10 cellular contexts compared by ENCODE assay signal in the genomic region with DNA sequence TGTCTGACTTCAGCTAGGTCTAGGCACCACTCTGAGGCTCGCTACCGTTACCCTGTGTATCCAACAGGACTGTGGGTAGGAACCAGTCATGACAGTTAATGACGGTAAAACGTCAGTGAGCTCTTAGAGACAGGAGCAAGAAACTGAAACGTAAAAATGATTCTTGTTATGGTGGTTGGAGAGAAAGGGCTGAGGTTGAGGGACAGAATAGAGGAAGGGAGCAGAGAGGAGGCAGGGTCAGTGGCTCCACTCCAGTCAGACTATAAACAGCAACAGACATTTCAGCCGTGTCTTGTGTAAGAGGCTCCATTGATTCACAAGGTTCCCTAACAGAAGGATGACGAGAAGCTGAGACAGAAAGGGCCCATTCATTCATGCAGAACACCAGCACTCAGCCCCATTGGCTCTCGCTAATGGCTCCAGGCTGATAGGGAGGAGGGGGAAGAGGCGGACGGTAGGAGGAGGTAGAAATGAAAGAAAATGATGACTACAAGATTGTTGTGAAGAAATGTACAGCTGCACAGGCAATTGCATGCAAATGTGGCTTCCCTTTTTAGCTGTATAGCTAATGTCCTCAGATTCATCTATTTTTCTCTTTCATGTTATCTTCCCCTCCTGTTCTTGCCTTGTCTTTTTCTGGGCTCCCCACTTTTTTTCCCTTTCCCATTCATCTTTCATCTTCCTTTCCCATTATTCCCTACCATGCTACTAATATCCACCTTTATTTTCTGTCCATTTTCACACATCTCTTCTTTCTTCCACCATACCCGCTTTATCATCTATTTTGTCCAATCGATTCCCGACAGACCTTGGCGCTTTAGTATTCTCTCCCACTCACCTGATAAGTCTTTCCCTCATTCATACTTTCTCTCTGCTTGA. TPM values are rescaled to one million over a fixed set of nuclear protein-coding genes. Genes with fewer than 3 reads are reported as not detected.
DNase-seq lines count a peak whose midpoint lies in the region; ATAC-seq, FAIRE-seq and TF ChIP-seq lines count a peak whose summit lies in the region.
"Had no signal": no experiment of that assay in that cellular context is flagged by ENCODE, and none has a peak within 500 bp of the region (broad histone marks: within the 10 kb centered on the region; RNA-seq: fewer than 3 reads in every experiment).

No MANE protein-coding gene starts in this region.

- FAIRE-seq in GM12891 (lab: Jason Lieb, UNC), result peak; percentile 99

- H3K4me1 Mint-ChIP-seq in progenitor cell of endocrine pancreas (ENCODE audit: low read depth), result peaks cover 5% of the 10 kb centered on the region

- TF ChIP-seq CTCF in HL-60 (IDR thresholded peaks at IDR 0.05; ENCODE audit: insufficient read depth, low read length), result no peak
- TF ChIP-seq CTCF in astrocyte of the spinal cord (IDR thresholded peaks at IDR 0.05; ENCODE audit: low read depth, low read length), result no peak
- TF ChIP-seq CTCF in progenitor cell of endocrine pancreas (IDR thresholded peaks at IDR 0.05; ENCODE audit: unreplicated experiment), result no peak

- TF ChIP-seq POLR2A in GM12891 (IDR thresholded peaks at IDR 0.05; ENCODE audit: low read depth, low read length) (peak; percentile 78), erythroblast (IDR thresholded peaks at IDR 0.05; ENCODE audit: low read length) (no peak)

- H3K4me3 ChIP-seq in HL-60 (replicated peaks; ENCODE audit: insufficient read depth, low read length) (no peak overlapping the region), astrocyte of the spinal cord (ENCODE audit: low read depth, low read length) (no peak overlapping the region)
- H3K4me3 ChIP-seq: lower lobe of right lung had no signal

- H3K27me3 ChIP-seq in HL-60 (ENCODE audit: insufficient read depth, poor library complexity, severe bottlenecking), result peaks cover 7% of the 10 kb centered on the region

- no peaks in the 10 kb centered on the region for H3K9me3 Mint-ChIP-seq in progenitor cell of endocrine pancreas (ENCODE audit: low read depth)

- DNase-seq in GM12891 (ENCODE audit: insufficient read length, low spot score), result peak; percentile 60
- peak; percentile 54 to 68 for DNase-seq in HL-60 (ENCODE audit: low read depth in 1 of 2, low spot score in 1 of 2)
- DNase-seq in astrocyte of the spinal cord (ENCODE audit: low read depth, low spot score), result peak; percentile 21
- DNase-seq in medulla oblongata (ENCODE audit: extremely low spot score), result peak; percentile 94
- no peak for DNase-seq in erythroblast (lab: John Stamatoyannopoulos, UW)
- DNase-seq in progenitor cell of endocrine pancreas (ENCODE audit: low spot score, unreplicated experiment), result no peak
- DNase-seq in dermis blood vessel endothelial cell, result no peak
- DNase-seq: lower lobe of right lung had no signal

- in situ Hi-C loops in astrocyte of the spinal cord (cut with HindIII; ENCODE audit: low sequenced_read_pairs), result no loop called here

- H3K27ac ChIP-seq in HL-60 (replicated peaks), result peak overlapping the region; percentile 30; the same call in 1 of the 2 replicates
- H3K27ac ChIP-seq: lower lobe of right lung had no signal

- H3K36me3 Mint-ChIP-seq in progenitor cell of endocrine pancreas (ENCODE audit: insufficient read depth), result no peaks in the 10 kb centered on the region

- ATAC-seq in GM21390 (IDR thresholded peaks at IDR 0.05; ENCODE audit: unreplicated experiment), result peak; percentile 55
- ATAC-seq: Panc1 had no signal

- H3K27ac Mint-ChIP-seq in progenitor cell of endocrine pancreas, result no peak overlapping the region

- H3K27me3 Mint-ChIP-seq in progenitor cell of endocrine pancreas, result peaks cover 91% of the 10 kb centered on the region

- H3K4me3 Mint-ChIP-seq in progenitor cell of endocrine pancreas (ENCODE audit: low read depth), result no peak overlapping the region

TF ChIP-seq in GM12891, 5 proteins besides CTCF, POLR2A, EP300 and RAD21:
- TF ChIP-seq POLR2AphosphoS5 (IDR thresholded peaks at IDR 0.05; ENCODE audit: low read depth, low read length) (no peak; the same call in 1 of the 2 replicates), POU2F2 (IDR thresholded peaks at IDR 0.05; ENCODE audit: low read depth, low read length) (peak; percentile 92; the same call in 1 of the 2 replicates), SPI1 (IDR thresholded peaks at IDR 0.05; ENCODE audit: low read depth, low read length) (peak; percentile 64), PAX5 (IDR thresholded peaks at IDR 0.05; ENCODE audit: insufficient read depth, low read length, severe bottlenecking) (peak; percentile 77), TAF1 (IDR thresholded peaks at IDR 0.05; ENCODE audit: low read depth, low read length) (no peak; the same call in 1 of the 2 replicates)

RNA-seq across cellular contexts. Expression of gene ETS1, which starts 34.3 kb away (rescaled TPM):
- 59.5 TPM for polyA plus RNA-seq in GM12891 (2012; ENCODE audit: low read depth, missing spikeins)
- total RNA-seq in progenitor cell of endocrine pancreas (3.0 and 5.2 TPM in 2 replicates), dermis blood vessel endothelial cell (128 and 130 TPM in 2 replicates)

Comparison
In these comparisons a context has a peak if more than half of its experiments do, and no peak if none do; other contexts are left out.
1. DNase-seq: peak in GM12891 (single experiment), HL-60 (2 of 2), astrocyte of the spinal cord (single experiment) and medulla oblongata (single experiment); none in erythroblast (0 of 2), progenitor cell of endocrine pancreas (single experiment) and dermis blood vessel endothelial cell (single experiment).
2. RNA of gene ETS1, which starts 34.3 kb away (total RNA-seq): 128 to 130 TPM in dermis blood vessel endothelial cell; 3.0 to 5.2 TPM in progenitor cell of endocrine pancreas; every median in the first group is over 10 times any median in the second.